28 cellular contexts compared by ENCODE assay signal in the genomic region with DNA sequence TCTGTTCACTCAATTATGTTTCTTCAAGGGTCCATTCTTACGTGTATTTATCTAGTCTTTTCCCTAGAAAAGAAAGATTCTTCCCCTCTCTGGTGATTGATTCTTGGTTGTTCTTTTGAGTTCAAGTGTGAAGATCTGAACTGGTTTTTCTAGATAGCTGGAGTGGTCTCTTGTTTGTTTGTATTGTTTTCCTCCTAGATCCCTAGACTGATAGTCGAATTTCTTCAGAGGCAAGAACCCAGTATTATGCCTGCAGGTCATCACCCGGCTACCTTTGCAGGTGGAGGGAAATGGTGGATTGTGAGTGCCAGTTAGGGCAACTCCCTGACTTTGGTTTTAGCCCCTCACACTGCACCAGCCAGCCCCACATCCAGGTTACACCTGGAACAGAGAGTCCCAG. TPM values are rescaled to one million over a fixed set of nuclear protein-coding genes. Genes with fewer than 3 reads are reported as not detected.
DNase-seq lines count a peak whose midpoint lies in the region; ATAC-seq lines count a peak whose summit lies in the region.
"Had no signal": no experiment of that assay in that cellular context is flagged by ENCODE, and none has a peak within 500 bp of the region (broad histone marks: within the 10 kb centered on the region; RNA-seq: fewer than 3 reads in every experiment).

No MANE protein-coding gene starts in this region.

- no peaks in the 10 kb centered on the region for H3K27me3 ChIP-seq in BLaER1 treated with 17β-estradiol and CSF1 and Interleukin-3, amounts not matched to agents 10 nM and 100 nM
- H3K27me3 ChIP-seq in CD4-positive, CD25-positive, alpha-beta regulatory T cell (ENCODE audit: control insufficient read depth, insufficient read depth, low read length): peaks cover 4% of the 10 kb centered on the region
- no peaks in the 10 kb centered on the region for H3K27me3 ChIP-seq in naive thymus-derived CD4-positive, alpha-beta T cell (ENCODE audit: control insufficient read depth in 2 of 2, insufficient read depth in 2 of 2, low read length in 2 of 2)
- H3K27me3 ChIP-seq: right atrium auricular region, testis had no signal

- H3K9me3 ChIP-seq in BLaER1 treated with 17β-estradiol and CSF1 and Interleukin-3, amounts not matched to agents 10 nM and 100 nM (replicated peaks in 1 of 11): peaks cover 21 to 35% (median 22%) of the 10 kb centered on the region in 11 experiments
- peaks cover 0 to 17% of the 10 kb centered on the region in 2 experiments for H3K9me3 ChIP-seq in CD4-positive, CD25-positive, alpha-beta regulatory T cell (ENCODE audit: control insufficient read depth in 2 of 2, low read length in 2 of 2)
- H3K9me3 ChIP-seq in T-helper 17 cell (ENCODE audit: control insufficient read depth, low read length, poor library complexity, severe bottlenecking): no peaks in the 10 kb centered on the region
- H3K9me3 ChIP-seq in naive thymus-derived CD4-positive, alpha-beta T cell (ENCODE audit: control insufficient read depth in 2 of 3, low read length in 3 of 3): peaks cover 0 to 13% (median 0%) of the 10 kb centered on the region in 3 experiments
- H3K9me3 ChIP-seq: testis had no signal

- peaks cover 10 to 36% (median 21%) of the 10 kb centered on the region in 4 donors for H3K4me1 Mint-ChIP-seq in CD4-positive, CD25-positive, alpha-beta regulatory T cell
- H3K4me1 Mint-ChIP-seq in T-helper 17 cell: peaks cover 25% of the 10 kb centered on the region
- peaks cover 22 to 38% (median 33%) of the 10 kb centered on the region in 7 donors for H3K4me1 Mint-ChIP-seq in naive thymus-derived CD4-positive, alpha-beta T cell

- H3K27ac ChIP-seq in BLaER1 treated with 17β-estradiol and CSF1 and Interleukin-3, amounts not matched to agents 10 nM and 100 nM: peak overlapping the region in 9 of 11 experiments; percentile 20 to 97 (median 96); a peak in 11 of 22 replicates
- H3K27ac ChIP-seq in CD4-positive, CD25-positive, alpha-beta regulatory T cell (ENCODE audit: insufficient read depth, low read length, poor library complexity, severe bottlenecking): no peak overlapping the region
- H3K27ac ChIP-seq in naive thymus-derived CD4-positive, alpha-beta T cell (ENCODE audit: low read depth, low read length): no peak overlapping the region
- H3K27ac ChIP-seq: left ventricle myocardium inferior, right atrium auricular region, RWPE1, testis had no signal

- H3K4me3 ChIP-seq in BLaER1 treated with 17β-estradiol and CSF1 and Interleukin-3, amounts not matched to agents 10 nM and 100 nM: no peak overlapping the region
- no peak overlapping the region for H3K4me3 ChIP-seq in CD4-positive, CD25-positive, alpha-beta regulatory T cell (ENCODE audit: low read depth, low read length)
- H3K4me3 ChIP-seq in naive thymus-derived CD4-positive, alpha-beta T cell (ENCODE audit: low read length): no peak overlapping the region
- H3K4me3 ChIP-seq: K562, left ventricle myocardium inferior, right atrium auricular region, testis had no signal

- POLR2A ChIA-PET in naive thymus-derived CD4-positive, alpha-beta T cell (lab: Charles Lee): interaction anchor here (0.8 kb wide), 1 partner anchor 12 kb away, joined by 3 read pairs; no protein-coding TSS in a partner anchor

- H3K4me1 ChIP-seq in BLaER1 treated with 17β-estradiol and CSF1 and Interleukin-3, amounts not matched to agents 10 nM and 100 nM: peaks cover 33 to 55% (median 36%) of the 10 kb centered on the region in 10 experiments
- H3K4me1 ChIP-seq in CD4-positive, CD25-positive, alpha-beta regulatory T cell (ENCODE audit: control insufficient read depth, insufficient read depth, low read length, poor library complexity, severe bottlenecking): peaks cover 30% of the 10 kb centered on the region
- peaks cover 8 to 28% of the 10 kb centered on the region in 2 donors for H3K4me1 ChIP-seq in naive thymus-derived CD4-positive, alpha-beta T cell (ENCODE audit: control insufficient read depth in 2 of 2, insufficient read depth in 2 of 2, low read length in 2 of 2)

- peak overlapping the region in 6 of 11 experiments; percentile 74 to 90 (median 80); a peak in 7 of 22 replicates for H3K4me2 ChIP-seq in BLaER1 treated with 17β-estradiol and CSF1 and Interleukin-3, amounts not matched to agents 10 nM and 100 nM

- no peaks in the 10 kb centered on the region for H3K27me3 Mint-ChIP-seq in CD4-positive, CD25-positive, alpha-beta regulatory T cell
- no peaks in the 10 kb centered on the region for H3K27me3 Mint-ChIP-seq in T-helper 17 cell
- H3K27me3 Mint-ChIP-seq in naive thymus-derived CD4-positive, alpha-beta T cell: peaks cover 0 to 15% (median 0%) of the 10 kb centered on the region in 5 donors
- H3K27me3 Mint-ChIP-seq: central memory CD8-positive, alpha-beta T cell; T-cell had no signal

- ATAC-seq in CD4-positive, CD25-positive, alpha-beta regulatory T cell (ENCODE audit: low read depth in 2 of 2): no peak
- ATAC-seq in T-helper 17 cell (no peak), HG03097 (IDR thresholded peaks at IDR 0.05; ENCODE audit: low FRiP score, unreplicated experiment) (no peak), HG02885 (IDR thresholded peaks at IDR 0.05; ENCODE audit: poor library complexity, unreplicated experiment) (no peak)
- no peak for ATAC-seq in naive thymus-derived CD4-positive, alpha-beta T cell
- ATAC-seq: activated CD8-positive, alpha-beta T cell treated with anti-CD3 and anti-CD28 coated beads, Interleukin-2, amount 10 ng/mL, durations not matched to agents 7 days and 5 days; esophagus mucosa; K562; stimulated activated naive CD8-positive, alpha-beta T cell treated with anti-CD3 and anti-CD28 coated beads, Interleukin-15, Interleukin-2, amounts not matched to agents 100 U/mL and 50 U/mL, for 24 hours; T-cell had no signal

- H3K27ac Mint-ChIP-seq in CD4-positive, CD25-positive, alpha-beta regulatory T cell: no peak overlapping the region
- peak overlapping the region; percentile 19 for H3K27ac Mint-ChIP-seq in T-helper 17 cell
- H3K27ac Mint-ChIP-seq in naive thymus-derived CD4-positive, alpha-beta T cell: peak overlapping the region in 4 of 9 donors; percentile 1 to 64 (median 39)
- H3K27ac Mint-ChIP-seq: activated CD8-positive, alpha-beta T cell treated with anti-CD3 and anti-CD28 coated beads, Interleukin-2, amount 10 ng/mL, durations not matched to agents 7 days and 5 days; mesothelial cell of epicardium had no signal

- CTCF ChIA-PET in naive thymus-derived CD4-positive, alpha-beta T cell (lab: Charles Lee): no interaction called here

- intact Hi-C loops in naive thymus-derived CD4-positive, alpha-beta T cell (cut with micrococcal nuclease): loop anchor here (5.0 to 10.0 kb wide), 4 partner anchors 42 to 1942 kb away; a partner anchor contains a TSS

- peaks cover 0 to 34% (median 9%) of the 10 kb centered on the region in 11 experiments; a peak in 15 of 22 replicates for H3K36me3 ChIP-seq in BLaER1 treated with 17β-estradiol and CSF1 and Interleukin-3, amounts not matched to agents 10 nM and 100 nM
- peaks cover 7% of the 10 kb centered on the region for H3K36me3 ChIP-seq in CD4-positive, CD25-positive, alpha-beta regulatory T cell (ENCODE audit: control insufficient read depth, insufficient read depth, low read length)
- H3K36me3 ChIP-seq in naive thymus-derived CD4-positive, alpha-beta T cell (ENCODE audit: control insufficient read depth in 2 of 3, insufficient read depth in 3 of 3, low read length in 3 of 3): peaks cover 0 to 5% (median 0%) of the 10 kb centered on the region in 3 experiments
- H3K36me3 ChIP-seq: left ventricle myocardium inferior, right atrium auricular region had no signal

- peaks cover 2 to 14% (median 9%) of the 10 kb centered on the region in 7 donors for H3K9me3 Mint-ChIP-seq in CD4-positive, CD25-positive, alpha-beta regulatory T cell
- H3K9me3 Mint-ChIP-seq in naive thymus-derived CD4-positive, alpha-beta T cell: peaks cover 8 to 23% (median 14%) of the 10 kb centered on the region in 11 donors

- DNase-seq in CD4-positive, CD25-positive, alpha-beta regulatory T cell: no peak
- DNase-seq in T-helper 17 cell (no peak), Ammon's horn (ENCODE audit: low spot score) (no peak)
- DNase-seq in naive thymus-derived CD4-positive, alpha-beta T cell: no peak
- no peak for DNase-seq in effector CD4-positive, alpha-beta T cell
- DNase-seq: activated CD4-positive, CD25-positive, alpha-beta regulatory T cell treated with anti-CD3 and anti-CD28 coated beads, Interleukin-2, amount 50 U/mL, for 72 hours; activated CD8-positive, alpha-beta T cell treated with anti-CD3 and anti-CD28 coated beads, Interleukin-2, amount 10 ng/mL, durations not matched to agents 7 days and 5 days; activated effector memory CD4-positive, alpha-beta T cell treated with anti-CD3 and anti-CD28 coated beads, Interleukin-2, amount 50 U/mL, for 16 hours; C1 segment of cervical spinal cord; left ventricle myocardium inferior; NCI-H1092 treated with DMSO at 0.1 percent for 48 hours; NCI-H1694 treated with DMSO at 0.1 percent for 48 hours; NCI-H2171; NCI-H510A; posterior cingulate gyrus; small intestine; stimulated activated naive CD8-positive, alpha-beta T cell treated with anti-CD3 and anti-CD28 coated beads, Interleukin-15, Interleukin-2, amounts not matched to agents 100 U/mL and 50 U/mL, for 24 hours; T-cell; testis had no signal

- peak overlapping the region; percentile 42 to 86 (median 64) for H3K4me3 Mint-ChIP-seq in CD4-positive, CD25-positive, alpha-beta regulatory T cell
- peak overlapping the region; percentile 47 for H3K4me3 Mint-ChIP-seq in T-helper 17 cell
- peak overlapping the region in 9 of 10 donors; percentile 0 to 62 (median 13) for H3K4me3 Mint-ChIP-seq in naive thymus-derived CD4-positive, alpha-beta T cell
- H3K4me3 Mint-ChIP-seq: activated CD8-positive, alpha-beta T cell treated with anti-CD3 and anti-CD28 coated beads, Interleukin-2, amount 10 ng/mL, durations not matched to agents 7 days and 5 days; central memory CD8-positive, alpha-beta T cell; mesothelial cell of epicardium had no signal

- H4K20me1 ChIP-seq in BLaER1 treated with 17β-estradiol and CSF1 and Interleukin-3, amounts not matched to agents 10 nM and 100 nM: peaks cover 0 to 25% (median 7%) of the 10 kb centered on the region in 11 experiments; a peak in 8 of 22 replicates

- H3K9ac ChIP-seq in BLaER1 treated with 17β-estradiol and CSF1 and Interleukin-3, amounts not matched to agents 10 nM and 100 nM: no peak overlapping the region

- H3K36me3 Mint-ChIP-seq in CD4-positive, CD25-positive, alpha-beta regulatory T cell: peaks cover 27% of the 10 kb centered on the region
- peaks cover 6% of the 10 kb centered on the region for H3K36me3 Mint-ChIP-seq in T-helper 17 cell (ENCODE audit: low read depth)
- H3K36me3 Mint-ChIP-seq in naive thymus-derived CD4-positive, alpha-beta T cell: peaks cover 20 to 28% (median 26%) of the 10 kb centered on the region in 5 donors

RNA-seq across cellular contexts. Expression of a gene that starts 2.2 kb away (rescaled TPM):
- total RNA-seq in CD4-positive, CD25-positive, alpha-beta regulatory T cell: 69.2 TPM
- 100 to 1,000 TPM; 117 to 165 (median 146) TPM for polyA plus RNA-seq in CD4-positive, CD25-positive, alpha-beta regulatory T cell
- 10 to 100 TPM; 60.1 to 72.5 TPM for total RNA-seq in T-helper 17 cell
- 10 to 100 TPM; 36.1 to 86.7 (median 48.7) TPM for total RNA-seq in naive thymus-derived CD4-positive, alpha-beta T cell
- polyA plus RNA-seq in naive thymus-derived CD4-positive, alpha-beta T cell: 100 to 1,000 TPM; 102 to 108 TPM

Comparison
In these comparisons a context has a peak if more than half of its experiments do, and no peak if none do; other contexts are left out.
1. H3K27ac ChIP-seq: peak in BLaER1 treated with 17β-estradiol and CSF1 and Interleukin-3, amounts not matched to agents 10 nM and 100 nM (9 of 11); none in CD4-positive, CD25-positive, alpha-beta regulatory T cell (single experiment) and naive thymus-derived CD4-positive, alpha-beta T cell (single experiment).
2. H3K4me3 Mint-ChIP-seq: peak in every context shown above with its lines; median percentile 64 in CD4-positive, CD25-positive, alpha-beta regulatory T cell; 47 in T-helper 17 cell; 13 in naive thymus-derived CD4-positive, alpha-beta T cell.